Comparison of ENCODE assay signal across 8 cellular contexts in genomic region chr11:114399903-114400221, GRCh38. TPM values are rescaled to one million over a fixed set of nuclear protein-coding genes. Genes with fewer than 3 reads are reported as not detected.
DNase-seq lines count a peak whose midpoint lies in the region; ATAC-seq and TF ChIP-seq lines count a peak whose summit lies in the region.

No MANE protein-coding gene starts in this region.

- H3K27ac ChIP-seq in mesenchymal stem cell (ENCODE audit: low read length, poor library complexity, severe bottlenecking) (peak overlapping the region; percentile 99), urinary bladder (ENCODE audit: low read depth) (peak overlapping the region; percentile 99)

- H3K4ac ChIP-seq in mesenchymal stem cell (ENCODE audit: low read depth in 1 of 2, low read length in 2 of 2): peak overlapping the region; percentile 91 to 97

- WGBS in mesenchymal stem cell: 0% methylated on average over 23 of the region's 23 CpGs
- under 1% methylated on average over 23 of the region's 23 CpGs for WGBS in urinary bladder

- peak overlapping the region; percentile 94 for H4K8ac ChIP-seq in mesenchymal stem cell (ENCODE audit: low read length)

- H3K4me2 ChIP-seq in mesenchymal stem cell (ENCODE audit: low read length, poor library complexity, severe bottlenecking): peak overlapping the region; percentile 61

- H3K4me1 ChIP-seq in mesenchymal stem cell (ENCODE audit: control insufficient read depth, insufficient read depth, low read depth, low read length) (no peaks in the 10 kb centered on the region), urinary bladder (ENCODE audit: insufficient read depth) (no peaks in the 10 kb centered on the region)

- no peaks in the 10 kb centered on the region for H3K9me3 ChIP-seq in mesenchymal stem cell (ENCODE audit: control insufficient read depth, low read length)

- H2BK12ac ChIP-seq in mesenchymal stem cell (ENCODE audit: low read length in 2 of 2): peak overlapping the region in 1 of 2 experiments; percentile 28

- peaks cover 3% of the 10 kb centered on the region for H3K79me1 ChIP-seq in mesenchymal stem cell (replicated peaks; ENCODE audit: low read length, poor library complexity, severe bottlenecking)

- H3K36me3 ChIP-seq in mesenchymal stem cell (ENCODE audit: control insufficient read depth in 1 of 2, insufficient read depth in 2 of 2, low read depth in 1 of 2, low read length in 2 of 2): peaks cover 0 to 22% of the 10 kb centered on the region in 2 experiments
- H3K36me3 ChIP-seq in urinary bladder (ENCODE audit: insufficient read depth): peaks cover 2% of the 10 kb centered on the region

- ATAC-seq in GM18868 (IDR thresholded peaks at IDR 0.05; ENCODE audit: unreplicated experiment): peak; percentile 25
- peak; percentile 15 for ATAC-seq in HG03097 (IDR thresholded peaks at IDR 0.05; ENCODE audit: low FRiP score, unreplicated experiment)

- H2BK15ac ChIP-seq in mesenchymal stem cell (ENCODE audit: low read depth, poor library complexity, severe bottlenecking): peak overlapping the region; percentile 93

- TF ChIP-seq CTCF in GM10248 (IDR thresholded peaks at IDR 0.05; ENCODE audit: control extremely low read depth, extremely low read depth, low read depth, missing control alignments): no peak

- H3K9ac ChIP-seq in mesenchymal stem cell (ENCODE audit: low read length): peak overlapping the region; percentile 96

- H3K4me3 ChIP-seq in mesenchymal stem cell (ENCODE audit: insufficient read depth in 1 of 2, low read depth in 1 of 2, low read length in 2 of 2) (peak overlapping the region; percentile 77 to 90), urinary bladder (ENCODE audit: low read depth, low read length) (peak overlapping the region; percentile 71)

- H2AK5ac ChIP-seq in mesenchymal stem cell (ENCODE audit: low read length, severe bottlenecking): peak overlapping the region; percentile 72

- CTCF ChIA-PET in GM10248 (lab: Yijun Ruan, JAX): interaction anchor here (1.4 kb wide), 1 partner anchor 17 kb away, joined by 3 read pairs; no protein-coding TSS in a partner anchor

- DNase-seq in AG08396 (ENCODE audit: low spot score) (peak; percentile 35), NCI-H774 (lab: John Stamatoyannopoulos, UW) (peak; percentile 61), cerebellar cortex (ENCODE audit: low spot score) (peak; percentile 71), mesenchymal stem cell (no peak), GM10248 (ENCODE audit: extremely low spot score) (no peak)

- POLR2A ChIA-PET in GM10248 (lab: Yijun Ruan, JAX): no interaction called here

- peak overlapping the region; percentile 97 for H4K91ac ChIP-seq in mesenchymal stem cell (ENCODE audit: low read length)

- H3K18ac ChIP-seq in mesenchymal stem cell (ENCODE audit: low read depth in 1 of 2, low read length in 2 of 2): peak overlapping the region; percentile 98 to 99

- H3K27me3 ChIP-seq in mesenchymal stem cell (ENCODE audit: control insufficient read depth in 1 of 2, insufficient read depth in 1 of 2, low read length in 2 of 2): no peaks in the 10 kb centered on the region

- peak overlapping the region; percentile 55 for H2BK120ac ChIP-seq in mesenchymal stem cell (ENCODE audit: low read depth, low read length)

- H2BK5ac ChIP-seq in mesenchymal stem cell (ENCODE audit: low read depth, low read length, poor library complexity, severe bottlenecking): peak overlapping the region; percentile 94

- H3K14ac ChIP-seq in mesenchymal stem cell (ENCODE audit: low read length in 2 of 2): peak overlapping the region in 1 of 2 experiments; percentile 92

- peak overlapping the region in 1 of 2 experiments; percentile 66 for H3K23ac ChIP-seq in mesenchymal stem cell (ENCODE audit: low read length in 2 of 2)

- no peak overlapping the region for H2AFZ ChIP-seq in mesenchymal stem cell (ENCODE audit: low read depth, low read length)

RNA-seq across cellular contexts. Expression of gene C11orf71, which starts 0.4 kb away (rescaled TPM):
- polyA plus RNA-seq in mesenchymal stem cell (2013, experiment 1 of 2): 3.3 TPM
- 3.0 TPM for polyA plus RNA-seq in mesenchymal stem cell (2013, experiment 2 of 2)
- 5.7 TPM for total RNA-seq in urinary bladder
- polyA plus RNA-seq in urinary bladder: 8.6 TPM

RNA-seq across cellular contexts. Expression of gene RBM7, which starts 0.6 kb away (rescaled TPM):
- 46.6 TPM for polyA plus RNA-seq in mesenchymal stem cell (2013, experiment 1 of 2)
- polyA plus RNA-seq in mesenchymal stem cell (2013, experiment 2 of 2): 48.4 TPM
- total RNA-seq in urinary bladder: 39.2 TPM
- polyA plus RNA-seq in urinary bladder: 29.4 TPM

RNA-seq across cellular contexts. Expression of gene REXO2, which starts 39.4 kb away (rescaled TPM):
- polyA plus RNA-seq in mesenchymal stem cell (2013, experiment 1 of 2): 226 TPM
- polyA plus RNA-seq in mesenchymal stem cell (2013, experiment 2 of 2): 226 TPM
- 126 TPM for total RNA-seq in urinary bladder
- 107 TPM for polyA plus RNA-seq in urinary bladder

Comparison
In these comparisons a context has a peak if more than half of its experiments do, and no peak if none do; other contexts are left out.
1. DNase-seq: peak in AG08396 (single experiment), NCI-H774 (single experiment) and cerebellar cortex (single experiment); none in mesenchymal stem cell (single experiment) and GM10248 (single experiment).